Comparison of ENCODE assay signal across 11 cellular contexts in genomic region chr2:20212459-20212870, GRCh38. TPM values are rescaled to one million over a fixed set of nuclear protein-coding genes. Genes with fewer than 3 reads are reported as not detected.
DNase-seq lines count a peak whose midpoint lies in the region; ATAC-seq, FAIRE-seq and TF ChIP-seq lines count a peak whose summit lies in the region.
"Had no signal": no experiment of that assay in that cellular context is flagged by ENCODE, and none has a peak within 500 bp of the region (broad histone marks: within the 10 kb centered on the region; RNA-seq: fewer than 3 reads in every experiment).

No MANE protein-coding gene starts in this region.

- in situ Hi-C loops in HepG2 (cut with HindIII; ENCODE audit: extremely low pct_ligation_motif_present, low pct_unique_long_range_greater_than_20kb) = no loop called here

- CTCF ChIA-PET in HepG2 (lab: Yijun Ruan, JAX; ENCODE audit: low intra/inter-chr PET ratio, low total read pairs) = no interaction called here

- TF ChIP-seq RAD21 in HepG2 (CRISPR knock-in tag; IDR thresholded peaks at IDR 0.05) = no peak

- 74% methylated on average over 9 of the region's 11 CpGs for WGBS in HepG2 (ENCODE audit: low lambda C conversion rate)

- TF ChIP-seq CTCF in C4-2B (conservative IDR thresholded peaks at IDR 0.05) (no peak), GM23338 (conservative IDR thresholded peaks at IDR 0.05; ENCODE audit: low read depth in 2 of 2) (no peak), HepG2 (CRISPR knock-in tag; IDR thresholded peaks at IDR 0.05) (no peak)

- no peaks in the 10 kb centered on the region for H3K27me3 ChIP-seq in GM23338 (ENCODE audit: insufficient read depth)
- no peaks in the 10 kb centered on the region for H3K27me3 ChIP-seq in HepG2 (ENCODE audit: control insufficient read depth in 1 of 2, insufficient read depth in 2 of 2, low read length in 2 of 2)

- DNase-seq in GM23338 (ENCODE audit: low spot score) (no peak), SK-N-MC (ENCODE audit: low read depth, low spot score) (no peak), HepG2 (ENCODE audit: low spot score) (no peak), RCC 7860 (ENCODE audit: low spot score) (no peak)
- DNase-seq in stimulated activated CD4-positive, alpha-beta T cell treated with anti-CD3 and anti-CD28 coated beads, Interleukin-2, amount 100 ng/mL, for 48 hours = no peak
- no peak for DNase-seq in stimulated activated CD4-positive, alpha-beta T cell treated with anti-CD3 and anti-CD28 coated beads, Interleukin-1b, Interleukin-23, amount 100 ng/mL, for 48 hours
- DNase-seq: activated T-cell treated with anti-CD3 and anti-CD28 coated beads for 4 hours; CD8-positive, alpha-beta T cell had no signal

- no peak overlapping the region for H3K27ac Mint-ChIP-seq in GM23338
- H3K27ac Mint-ChIP-seq: CD8-positive, alpha-beta T cell had no signal

- H3K4me3 ChIP-seq in GM23338 (no peak overlapping the region), SK-N-MC (0 out of 2 replicates have a peak overlapping the region, but pooled peaks have one; percentile 5), HepG2 (replicated peaks in 1 of 3; ENCODE audit: insufficient read depth in 1 of 3, low read depth in 2 of 3, low read length in 3 of 3) (peak overlapping the region in 1 of 3 experiments; percentile 39; a peak in 1 of 6 replicates)
- H3K4me3 ChIP-seq: PC-9 had no signal

- POLR2A ChIA-PET in HepG2 (lab: Yijun Ruan, JAX) = interaction anchor here (0.7 to 3.3 kb wide), 4 partner anchors 8 to 162 kb away, joined by 3 to 59 read pairs (median 4); partner anchors contain the start of gene SDC1

- no TSS peak for BruUV-seq in HepG2 (replicated peaks; lab: Mats Ljungman, UMichigan)

- H3K36me3 ChIP-seq in GM23338 (ENCODE audit: insufficient read depth) = no peaks in the 10 kb centered on the region
- H3K36me3 ChIP-seq in SK-N-MC (ENCODE audit: insufficient read depth, low read length) = no peaks in the 10 kb centered on the region
- no peaks in the 10 kb centered on the region for H3K36me3 ChIP-seq in HepG2 (replicated peaks in 1 of 2; ENCODE audit: control insufficient read depth in 1 of 2, insufficient read depth in 2 of 2, low read length in 2 of 2)

- H3K4me1 Mint-ChIP-seq in GM23338 = peaks cover 45% of the 10 kb centered on the region

- peaks cover 75% of the 10 kb centered on the region for H3K79me2 ChIP-seq in GM23338 (replicated peaks; ENCODE audit: insufficient read depth)
- peaks cover 44% of the 10 kb centered on the region for H3K79me2 ChIP-seq in HepG2 (ENCODE audit: insufficient read depth, low read length)

- H3F3A ChIP-seq in GM23338 (replicated peaks; ENCODE audit: low read depth) = no peaks in the 10 kb centered on the region

- FAIRE-seq in HepG2 (lab: Jason Lieb, UNC) (no peak), RCC 7860 (lab: Jason Lieb, UNC) (no peak)

- H3K27me3 Mint-ChIP-seq in GM23338 (ENCODE audit: insufficient read depth, low read depth, poor library complexity) = peaks cover 5% of the 10 kb centered on the region

- H3K4me1 ChIP-seq in GM23338 (ENCODE audit: insufficient read depth) = peaks cover 14% of the 10 kb centered on the region; the same call in 1 of the 2 replicates
- peaks cover 100% of the 10 kb centered on the region for H3K4me1 ChIP-seq in HepG2 (ENCODE audit: insufficient read depth, low read length)

- peak overlapping the region; percentile 93 for H3K27ac ChIP-seq in C4-2B
- H3K27ac ChIP-seq in GM23338 (ENCODE audit: low read depth) = no peak overlapping the region
- H3K27ac ChIP-seq in SK-N-MC = no peak overlapping the region
- peak overlapping the region; percentile 83 for H3K27ac ChIP-seq in HepG2 (ENCODE audit: extremely low read length, insufficient read depth, low read length)

- TF ChIP-seq POLR2A in HepG2 (IDR thresholded peaks at IDR 0.05; ENCODE audit: insufficient read depth in 1 of 2, low read depth in 2 of 2, low read length in 2 of 2) = no peak

- H3K9ac ChIP-seq in SK-N-MC (ENCODE audit: insufficient read length) (no peak overlapping the region), HepG2 (ENCODE audit: insufficient read depth, low read depth, low read length) (no peak overlapping the region)

- ATAC-seq in GM23338 = peak; percentile 12; the same call in 2 of the 3 replicates
- peak; percentile 0; the same call in 1 of the 3 replicates for ATAC-seq in HepG2
- no peak for ATAC-seq in HG02885 (IDR thresholded peaks at IDR 0.05; ENCODE audit: poor library complexity, unreplicated experiment)
- ATAC-seq: CD8-positive, alpha-beta T cell had no signal

- H3K4me2 ChIP-seq in GM23338 = no peak overlapping the region
- H3K4me2 ChIP-seq in HepG2 (ENCODE audit: low read depth, low read length) = peak overlapping the region; percentile 74; the same call in 1 of the 2 replicates

- H2AFZ ChIP-seq in GM23338 (no peak overlapping the region), HepG2 (ENCODE audit: low read length) (no peak overlapping the region)
- H2AFZ ChIP-seq: PC-9 had no signal

- TF ChIP-seq EP300 in HepG2 (IDR thresholded peaks at IDR 0.05; ENCODE audit: low read depth in 2 of 2, low read length in 2 of 2) (no peak), HepG2 (CRISPR knock-in tag; IDR thresholded peaks at IDR 0.05; ENCODE audit: borderline replicate concordance) (no peak)

- no peaks in the 10 kb centered on the region for H3K9me3 ChIP-seq in SK-N-MC (ENCODE audit: low read depth, low read length)
- no peaks in the 10 kb centered on the region for H3K9me3 ChIP-seq in HepG2 (ENCODE audit: low read length)

- no peaks in the 10 kb centered on the region for H3K9me3 Mint-ChIP-seq in GM23338
- H3K9me3 Mint-ChIP-seq: CD8-positive, alpha-beta T cell had no signal

- H3K4me3 Mint-ChIP-seq in GM23338 = no peak overlapping the region
- H3K4me3 Mint-ChIP-seq: CD8-positive, alpha-beta T cell had no signal

- H4K20me1 ChIP-seq in GM23338 (replicated peaks; ENCODE audit: insufficient read depth) = peaks cover 5% of the 10 kb centered on the region; the same call in 1 of the 2 replicates
- no peaks in the 10 kb centered on the region for H4K20me1 ChIP-seq in HepG2 (ENCODE audit: insufficient read depth, low read length)

- no peaks in the 10 kb centered on the region for H3K9me2 ChIP-seq in GM23338 (ENCODE audit: insufficient read depth)

- peaks cover 8% of the 10 kb centered on the region; the same call in 1 of the 3 replicates for H3K36me3 Mint-ChIP-seq in GM23338 (ENCODE audit: low read depth)
- H3K36me3 Mint-ChIP-seq: CD8-positive, alpha-beta T cell had no signal

- intact Hi-C loops in HepG2 (cut with micrococcal nuclease; ENCODE audit: unreplicated experiment) = loop anchor here (2.0 kb wide), 1 partner anchor 16 kb away; no protein-coding TSS in a partner anchor

TF ChIP-seq in HepG2, 621 proteins besides CTCF, POLR2A, EP300 and RAD21 (continues in another document):
- TF ChIP-seq NFKB2 (CRISPR knock-in tag; IDR thresholded peaks at IDR 0.05; ENCODE audit: borderline replicate concordance) = no peak
- 0 out of 2 replicates have a peak, but pooled peaks have one; percentile 9 for TF ChIP-seq HDAC2 (CRISPR knock-in tag; IDR thresholded peaks at IDR 0.05)
- TF ChIP-seq AGO2 (optimal IDR thresholded peaks at IDR 0.05; ENCODE audit: low read depth, low read length) = peak; percentile 29
- TF ChIP-seq MIER3 (CRISPR knock-in tag; IDR thresholded peaks at IDR 0.05; ENCODE audit: borderline replicate concordance) = peak; percentile 10; the same call in 1 of the 2 replicates
- TF ChIP-seq TAF1 (CRISPR knock-in tag; IDR thresholded peaks at IDR 0.05) = 0 out of 2 replicates have a peak, but pooled peaks have one; percentile 11
- 0 out of 2 replicates have a peak, but pooled peaks have one; percentile 18 for TF ChIP-seq ZBTB34 (CRISPR knock-in tag; IDR thresholded peaks at IDR 0.05)
- 0 out of 2 replicates have a peak, but pooled peaks have one; percentile 60 for TF ChIP-seq ZNF232 (CRISPR knock-in tag; IDR thresholded peaks at IDR 0.05; ENCODE audit: borderline replicate concordance)
- peak; percentile 16 for TF ChIP-seq TBL1XR1 (IDR thresholded peaks at IDR 0.05; ENCODE audit: borderline replicate concordance, low read length, partially characterized antibody)
- TF ChIP-seq BRD4 (CRISPR knock-in tag; IDR thresholded peaks at IDR 0.05) = 0 out of 2 replicates have a peak, but pooled peaks have one; percentile 53

RNA-seq across cellular contexts. Expression of gene SDC1, which starts 12.5 kb away (rescaled TPM):
- 40.6 and 43.0 TPM in 2 replicates for total RNA-seq in GM23338 (2014; rRNA removed; shearing (Covaris generic))
- polyA plus RNA-seq in GM23338 (2016; fragmentation: Nextera tagmentation; extraction: Ambion mirVana) (16.1 and 16.6 TPM in 2 replicates), HepG2 (2011; rRNA removed) (108 and 113 TPM in 2 replicates)
- total RNA-seq in HepG2 (2016; rRNA removed; fragmentation: Illumina TruSeq; extraction: Trizol) = 47.5 and 119 TPM in 2 replicates
- total RNA-seq in HepG2 (2016; cell fraction: cytosol; rRNA removed; fragmentation: Illumina TruSeq; extraction: Trizol; ENCODE audit: low read depth) = 9.3 and 11.1 TPM in 2 replicates
- total RNA-seq in HepG2 (2016; cell fraction: insoluble cytoplasmic fraction; rRNA removed; fragmentation: Illumina TruSeq; extraction: Trizol) = 45.4 and 119 TPM in 2 replicates
- 27.4 and 30.5 TPM in 2 replicates for total RNA-seq in HepG2 (2016; cell fraction: membrane; rRNA removed; fragmentation: Illumina TruSeq; extraction: Trizol)
- 90.3 and 111 TPM in 2 replicates for total RNA-seq in HepG2 (2016; cell fraction: nucleus; rRNA removed; fragmentation: Illumina TruSeq; extraction: Trizol)
- 78.7 and 130 TPM in 2 replicates for polyA plus RNA-seq in HepG2 (2011; cell fraction: cytosol; rRNA removed)
- polyA plus RNA-seq in HepG2 (2011; cell fraction: nucleus; rRNA removed) = 66.7 and 76.2 TPM in 2 replicates
- polyA plus RNA-seq in HepG2 (2012) = 44.8 and 48.6 TPM in 2 replicates
- polyA plus RNA-seq in HepG2 (2016; cell fraction: cytosol; fragmentation: Illumina TruSeq; extraction: Trizol; ENCODE audit: low read depth) = 8.7 TPM in 2 replicates
- 49.7 and 54.3 TPM in 2 replicates for polyA plus RNA-seq in HepG2 (2016; cell fraction: insoluble cytoplasmic fraction; fragmentation: Illumina TruSeq; extraction: Trizol; ENCODE audit: low read depth)
- polyA plus RNA-seq in HepG2 (2016; cell fraction: membrane; fragmentation: Illumina TruSeq; extraction: Trizol; ENCODE audit: low read depth) = 17.8 and 18.0 TPM in 2 replicates
- polyA plus RNA-seq in HepG2 (2016; cell fraction: nucleus; fragmentation: Illumina TruSeq; extraction: Trizol; ENCODE audit: insufficient read depth, low read depth) = 156 and 173 TPM in 2 replicates
- 13.0 and 159 TPM in 2 replicates for polyA minus RNA-seq in HepG2 (2011; rRNA and poly(A)+ RNA removed; ENCODE audit: low replicate concordance)
- 69.2 and 73.2 TPM in 2 replicates for polyA minus RNA-seq in HepG2 (2011; cell fraction: cytosol; rRNA and poly(A)+ RNA removed)
- 14.8 and 16.3 TPM in 2 replicates for polyA minus RNA-seq in HepG2 (2011; cell fraction: nucleus; rRNA and poly(A)+ RNA removed)
- total RNA-seq: CD8-positive, alpha-beta T cell had no signal

Comparison
In these comparisons a context has a peak if more than half of its experiments do, and no peak if none do; other contexts are left out.
1. H3K27ac ChIP-seq: peak in C4-2B (single experiment) and HepG2 (single experiment); none in GM23338 (single experiment) and SK-N-MC (single experiment).